In genomic region chr7:157764946-157765537, GRCh38 we compare ENCODE assay signal across 30 cellular contexts.
"Had no signal": no experiment of that assay in that cellular context is flagged by ENCODE, and none has a peak within 500 bp of the region (broad histone marks: within the 10 kb centered on the region; RNA-seq: fewer than 3 reads in every experiment).

No MANE protein-coding gene starts in this region.

- H3K79me2 ChIP-seq: hepatocyte, parathyroid adenoma had no signal

- H3K9me3 ChIP-seq: colonic mucosa, heart left ventricle, right atrium auricular region, transverse colon had no signal

- H3K4me3 ChIP-seq: colonic mucosa, gastroesophageal sphincter, heart left ventricle, hepatocyte, left lung, mucosa of descending colon, right atrium auricular region, smooth muscle cell, suprapubic skin, transverse colon had no signal

- H3K36me3 Mint-ChIP-seq: mesothelial cell of epicardium had no signal

- H2AFZ ChIP-seq: hepatocyte, parathyroid adenoma had no signal

- H3K4me1 Mint-ChIP-seq: mesothelial cell of epicardium had no signal

- H3K27me3 ChIP-seq: colonic mucosa, hepatocyte, right atrium auricular region, transverse colon had no signal

- H3K36me3 ChIP-seq: colonic mucosa, gastroesophageal sphincter, heart left ventricle, left lung, right atrium auricular region, suprapubic skin, transverse colon had no signal

- ATAC-seq: esophagus mucosa; gastroesophageal sphincter; heart left ventricle; left cardiac atrium; left lung; mucosa of descending colon; natural killer cell treated with Interleukin-12 subunit alpha and Interleukin-12 subunit beta and Interleukin-15 and Interleukin-18, amount 100 ng/mL, for 72 hours; sciatic nerve; stimulated activated naive CD8-positive, alpha-beta T cell treated with anti-CD3 and anti-CD28 coated beads, Interleukin-15, amount 100 ng/mL, for 72 hours had no signal

- H3K4me1 ChIP-seq: colonic mucosa, gastroesophageal sphincter, heart left ventricle, left lung, parathyroid adenoma, right atrium auricular region, suprapubic skin, transverse colon had no signal

- DNase-seq: colonic mucosa; effector memory CD4-positive, alpha-beta T cell; foreskin fibroblast; heart left ventricle; left cardiac atrium; left lung; mesenchymal stem cell; mucosa of descending colon; naive B cell; stimulated activated CD4-positive, alpha-beta T cell treated with anti-CD3 and anti-CD28 coated beads, Interleukin-12 subunit alpha, Interleukin-12 subunit beta, amount 100 ng/mL, for 4 hours; stimulated activated CD4-positive, alpha-beta T cell treated with anti-CD3 and anti-CD28 coated beads, Interleukin-1b, Interleukin-23, amount 100 ng/mL, for 48 hours; stimulated activated CD4-positive, alpha-beta T cell treated with anti-CD3 and anti-CD28 coated beads, Interleukin-4, amount 100 ng/mL, for 1 hour; stimulated activated CD8-positive, alpha-beta memory T cell treated with anti-CD3 and anti-CD28 coated beads, Interleukin-4, amount 100 ng/mL, for 48 hours; stimulated activated naive CD4-positive, alpha-beta T cell; stimulated activated naive CD8-positive, alpha-beta T cell treated with anti-CD3 and anti-CD28 coated beads, Interleukin-15, amount 100 ng/mL, for 72 hours; transverse colon had no signal

- H3K27ac Mint-ChIP-seq: dendritic cell treated with granulocyte-macrophage colony-stimulating factor and Interleukin-4, amounts not matched to agents 40 ng/mL and 50 ng/mL, for 4 days; mesothelial cell of epicardium; natural killer cell treated with Interleukin-12 subunit alpha and Interleukin-12 subunit beta and Interleukin-15 and Interleukin-18, amount 100 ng/mL, for 72 hours; progenitor cell of endocrine pancreas; stimulated activated naive CD8-positive, alpha-beta T cell treated with anti-CD3 and anti-CD28 coated beads, Interleukin-15, amount 100 ng/mL, for 72 hours had no signal

- H3K27ac ChIP-seq: colonic mucosa, epithelial cell of prostate, gastroesophageal sphincter, heart left ventricle, hepatocyte, left lung, parathyroid adenoma, right atrium auricular region, suprapubic skin, transverse colon had no signal

- H3K9ac ChIP-seq: parathyroid adenoma had no signal

- H3K4me2 ChIP-seq: hepatocyte, smooth muscle cell had no signal

- H3K4me3 Mint-ChIP-seq: dendritic cell treated with granulocyte-macrophage colony-stimulating factor and Interleukin-4, amounts not matched to agents 40 ng/mL and 50 ng/mL, for 4 days; mesothelial cell of epicardium; naive B cell; natural killer cell treated with Interleukin-12 subunit alpha and Interleukin-12 subunit beta and Interleukin-15 and Interleukin-18, amount 100 ng/mL, for 72 hours; neural crest cell; stimulated activated naive CD8-positive, alpha-beta T cell treated with anti-CD3 and anti-CD28 coated beads, Interleukin-15, amount 100 ng/mL, for 72 hours had no signal
